ENCODE assay signal across 14 cellular contexts in the genomic region with DNA sequence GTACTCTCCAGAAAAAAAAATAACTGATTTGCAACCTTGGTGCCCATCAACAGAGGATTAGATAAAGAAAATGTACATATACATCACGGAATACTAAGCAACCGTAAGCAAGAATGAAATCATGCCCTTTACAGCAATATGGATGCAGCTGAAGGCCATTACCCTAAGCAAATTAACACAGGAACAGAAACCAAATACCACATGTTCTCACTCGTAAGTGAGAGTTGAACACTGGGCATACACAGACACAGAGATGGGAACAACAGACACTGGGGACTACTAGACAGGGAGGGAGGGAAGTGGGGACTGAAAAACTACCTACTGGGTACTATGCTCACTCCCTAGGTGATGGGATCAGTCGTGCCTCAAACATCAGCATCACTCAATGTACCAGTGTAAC. TPM values are rescaled to one million over a fixed set of nuclear protein-coding genes. Genes with fewer than 3 reads are reported as not detected.
DNase-seq lines count a peak whose midpoint lies in the region; ATAC-seq and TF ChIP-seq lines count a peak whose summit lies in the region.
"Had no signal": no experiment of that assay in that cellular context is flagged by ENCODE, and none has a peak within 500 bp of the region (broad histone marks: within the 10 kb centered on the region; RNA-seq: fewer than 3 reads in every experiment).

No MANE protein-coding gene starts in this region.

- no peaks in the 10 kb centered on the region for H3K36me3 ChIP-seq in IMR-90 (ENCODE audit: control insufficient read depth, insufficient read depth, low read length)
- H3K36me3 ChIP-seq in esophagus muscularis mucosa: no peaks in the 10 kb centered on the region
- H3K36me3 ChIP-seq in thoracic aorta: no peaks in the 10 kb centered on the region

- no peaks in the 10 kb centered on the region for H3K27me3 Mint-ChIP-seq in activated CD4-positive, alpha-beta T cell treated with anti-CD3 and anti-CD28 coated beads, Interleukin-2, amount 10 ng/mL, durations not matched to agents 24 days and 14 days
- H3K27me3 Mint-ChIP-seq: CD4-positive, CD25-positive, alpha-beta regulatory T cell had no signal

- dilution Hi-C loops in IMR-90 (cut with HindIII; ENCODE audit: low sequenced_read_pairs, unreplicated experiment): no loop called here

- H3K4me1 Mint-ChIP-seq in activated CD4-positive, alpha-beta T cell treated with anti-CD3 and anti-CD28 coated beads, Interleukin-2, amount 10 ng/mL, durations not matched to agents 24 days and 14 days: no peaks in the 10 kb centered on the region
- H3K4me1 Mint-ChIP-seq: CD4-positive, CD25-positive, alpha-beta regulatory T cell had no signal

- peaks cover 2% of the 10 kb centered on the region; the same call in 1 of the 2 replicates for H3K9me3 ChIP-seq in IMR-90 (ENCODE audit: control insufficient read depth, insufficient read depth, low read length)
- no peaks in the 10 kb centered on the region for H3K9me3 ChIP-seq in esophagus muscularis mucosa
- no peaks in the 10 kb centered on the region for H3K9me3 ChIP-seq in thoracic aorta

- no peak for TF ChIP-seq POLR2A in IMR-90 (IDR thresholded peaks at IDR 0.05; ENCODE audit: low read depth, low read length)
- no peak for TF ChIP-seq POLR2A in esophagus muscularis mucosa (IDR thresholded peaks at IDR 0.05; ENCODE audit: low read depth)

- H3K27ac ChIP-seq in IMR-90 (ENCODE audit: insufficient read depth, low read length) (no peak overlapping the region), esophagus muscularis mucosa (replicated peaks in 1 of 4) (peak overlapping the region; percentile 30 to 60 (median 52)), thoracic aorta (peak overlapping the region; percentile 1 to 16)
- H3K27ac ChIP-seq: 22Rv1; BLaER1 treated with 17β-estradiol and CSF1 and Interleukin-3, amounts not matched to agents 10 nM and 100 nM; GM23248 had no signal

- no CpG with 5 or more reads among the region's 4 CpGs for WGBS in IMR-90 (ENCODE audit: extremely low coverage in 2 of 2, insufficient read length in 1 of 2), 2 experiments
- WGBS in esophagus muscularis mucosa: 61% methylated on average over 4 of the region's 4 CpGs

- H3K4me3 ChIP-seq in IMR-90 (ENCODE audit: insufficient read depth, low read depth, low read length) (no peak overlapping the region), esophagus muscularis mucosa (no peak overlapping the region), thoracic aorta (no peak overlapping the region)
- H3K4me3 ChIP-seq: BLaER1 treated with 17β-estradiol and CSF1 and Interleukin-3, amounts not matched to agents 10 nM and 100 nM; GM23248 had no signal

- TF ChIP-seq EP300 in esophagus muscularis mucosa (IDR thresholded peaks at IDR 0.05): no peak

- no peak overlapping the region for H2BK5ac ChIP-seq in IMR-90 (ENCODE audit: low read depth, low read length, poor library complexity, severe bottlenecking)

- no peak for ATAC-seq in IMR-90 (ENCODE audit: low read depth)
- ATAC-seq in thoracic aorta (ENCODE audit: insufficient number of reproducible peaks, low FRiP score, low read depth): no peak

- in situ Hi-C loops in IMR-90 (cut with MboI; ENCODE audit: low sequenced_read_pairs): no loop called here

- H2BK20ac ChIP-seq in IMR-90 (ENCODE audit: low read depth, low read length): peak overlapping the region; percentile 14; the same call in 1 of the 2 replicates

- intact Hi-C loops in activated CD4-positive, alpha-beta T cell treated with anti-CD3 and anti-CD28 coated beads, Interleukin-2, amount 10 ng/mL, durations not matched to agents 24 days and 14 days (cut with micrococcal nuclease): no loop called here
- intact Hi-C loops in IMR-90 (cut with micrococcal nuclease) (no loop called here), esophagus muscularis mucosa (cut with DNase I) (no loop called here)

- H2BK120ac ChIP-seq in IMR-90 (ENCODE audit: low read depth, low read length): no peak overlapping the region; the same call in 1 of the 2 replicates

- H4K20me1 ChIP-seq in IMR-90 (ENCODE audit: insufficient read depth, low read length): no peaks in the 10 kb centered on the region
- H4K20me1 ChIP-seq: BLaER1 treated with 17β-estradiol and CSF1 and Interleukin-3, amounts not matched to agents 10 nM and 100 nM had no signal

- H3K9me3 Mint-ChIP-seq in activated CD4-positive, alpha-beta T cell treated with anti-CD3 and anti-CD28 coated beads, Interleukin-2, amount 10 ng/mL, durations not matched to agents 24 days and 14 days: no peaks in the 10 kb centered on the region

- H4K8ac ChIP-seq in IMR-90 (ENCODE audit: low read depth in 2 of 2, low read length in 2 of 2): no peak overlapping the region

- no peak overlapping the region for H2AK9ac ChIP-seq in IMR-90 (replicated peaks; ENCODE audit: low read depth, low read length, poor library complexity)

- POLR2A ChIA-PET in IMR-90 (lab: Charles Lee; ENCODE audit: unreplicated experiment): no interaction called here

- no peak overlapping the region for H3K56ac ChIP-seq in IMR-90 (ENCODE audit: extremely low read depth, insufficient read depth, low read length)

- no peak overlapping the region; the same call in 2 of the 3 replicates for H2BK15ac ChIP-seq in IMR-90 (ENCODE audit: low read depth, low read length)

- H3K4me3 Mint-ChIP-seq in activated CD4-positive, alpha-beta T cell treated with anti-CD3 and anti-CD28 coated beads, Interleukin-2, amount 10 ng/mL, durations not matched to agents 24 days and 14 days: no peak overlapping the region
- H3K4me3 Mint-ChIP-seq: CD4-positive, CD25-positive, alpha-beta regulatory T cell had no signal

- no peak for TF ChIP-seq RAD21 in IMR-90 (IDR thresholded peaks at IDR 0.05; ENCODE audit: low read length)

- H4K5ac ChIP-seq in IMR-90 (ENCODE audit: low read depth, low read length): no peak overlapping the region

- DNase-seq in activated CD4-positive, alpha-beta T cell treated with anti-CD3 and anti-CD28 coated beads, Interleukin-2, amount 10 ng/mL, durations not matched to agents 24 days and 14 days: peak; percentile 34
- DNase-seq in activated CD4-positive, alpha-beta T cell treated with anti-CD3 and anti-CD28 coated beads, Interleukin-2, amount 50 U/mL, for 48 hours: no peak
- DNase-seq in IMR-90: no peak
- DNase-seq in esophagus muscularis mucosa (ENCODE audit: extremely low spot score): no peak
- no peak for DNase-seq in thoracic aorta (ENCODE audit: low spot score)
- DNase-seq in NCI-H82 (lab: John Stamatoyannopoulos, UW): no peak
- DNase-seq in NCI-H1417 (lab: John Stamatoyannopoulos, UW): no peak
- no peak for DNase-seq in activated CD8-positive, alpha-beta memory T cell treated with anti-CD3 and anti-CD28 coated beads, Interleukin-2, amount 50 U/mL, for 48 hours
- DNase-seq: CD4-positive, CD25-positive, alpha-beta regulatory T cell; DMS79; GM23248; H7 had no signal

- H3K36me3 Mint-ChIP-seq in activated CD4-positive, alpha-beta T cell treated with anti-CD3 and anti-CD28 coated beads, Interleukin-2, amount 10 ng/mL, durations not matched to agents 24 days and 14 days (ENCODE audit: low read depth): no peaks in the 10 kb centered on the region
- H3K36me3 Mint-ChIP-seq: CD4-positive, CD25-positive, alpha-beta regulatory T cell had no signal

- no TSS peak for BruUV-seq in IMR-90 (replicated peaks; lab: Mats Ljungman, UMichigan)

- H2AK5ac ChIP-seq in IMR-90 (ENCODE audit: low read depth, low read length): no peak overlapping the region

- H3K27me3 ChIP-seq in IMR-90 (ENCODE audit: control insufficient read depth, insufficient read depth, low read length) (no peaks in the 10 kb centered on the region), esophagus muscularis mucosa (no peaks in the 10 kb centered on the region), thoracic aorta (replicated peaks; ENCODE audit: insufficient read depth) (no peaks in the 10 kb centered on the region)
- H3K27me3 ChIP-seq: BLaER1 treated with 17β-estradiol and CSF1 and Interleukin-3, amounts not matched to agents 10 nM and 100 nM had no signal

- H3K14ac ChIP-seq in IMR-90 (replicated peaks; ENCODE audit: low read depth, low read length): peak overlapping the region; percentile 82; the same call in 1 of the 2 replicates

- peaks cover 4% of the 10 kb centered on the region for H3K9me1 ChIP-seq in IMR-90 (ENCODE audit: insufficient read depth, low read length)

- H3K27ac Mint-ChIP-seq in activated CD4-positive, alpha-beta T cell treated with anti-CD3 and anti-CD28 coated beads, Interleukin-2, amount 10 ng/mL, durations not matched to agents 24 days and 14 days: no peak overlapping the region
- H3K27ac Mint-ChIP-seq: CD4-positive, CD25-positive, alpha-beta regulatory T cell had no signal

- no peak overlapping the region for H2AFZ ChIP-seq in IMR-90 (replicated peaks; ENCODE audit: low read length, poor library complexity)
- H2AFZ ChIP-seq: GM23248 had no signal

- CTCF ChIA-PET in IMR-90 (lab: Yijun Ruan, JAX): no interaction called here

- H3K23ac ChIP-seq in IMR-90 (ENCODE audit: low read depth, low read length): no peak overlapping the region; the same call in 1 of the 2 replicates

- no peak overlapping the region for H4K91ac ChIP-seq in IMR-90 (ENCODE audit: insufficient read depth, low read depth, low read length)

- H3K4ac ChIP-seq in IMR-90 (ENCODE audit: low read depth, low read length): no peak overlapping the region

- no peak overlapping the region for H3K9ac ChIP-seq in IMR-90 (ENCODE audit: low read depth, low read length)
- H3K9ac ChIP-seq: BLaER1 treated with 17β-estradiol and CSF1 and Interleukin-3, amounts not matched to agents 10 nM and 100 nM; GM23248 had no signal

- no peak overlapping the region for H3K4me2 ChIP-seq in IMR-90 (ENCODE audit: low read depth, low read length)
- H3K4me2 ChIP-seq: BLaER1 treated with 17β-estradiol and CSF1 and Interleukin-3, amounts not matched to agents 10 nM and 100 nM had no signal

- H3K18ac ChIP-seq in IMR-90 (ENCODE audit: low read depth, low read length): no peak overlapping the region; the same call in 1 of the 2 replicates

- TF ChIP-seq CTCF in IMR-90 (conservative IDR thresholded peaks at IDR 0.05; ENCODE audit: low read depth, low read length): no peak
- no peak for TF ChIP-seq CTCF in esophagus muscularis mucosa (IDR thresholded peaks at IDR 0.05)
- no peak for TF ChIP-seq CTCF in thoracic aorta (IDR thresholded peaks at IDR 0.05)

- H3K79me1 ChIP-seq in IMR-90 (ENCODE audit: low read depth in 1 of 2, low read length in 2 of 2): no peaks in the 10 kb centered on the region

- H3K4me1 ChIP-seq in IMR-90 (ENCODE audit: control insufficient read depth, insufficient read depth, low read length) (peaks cover 1% of the 10 kb centered on the region; the same call in 1 of the 2 replicates), esophagus muscularis mucosa (peaks cover 0 to 15% (median 12%) of the 10 kb centered on the region in 4 donors), thoracic aorta (ENCODE audit: control insufficient read depth in 1 of 2, low read depth in 2 of 2) (peaks cover 0 to 21% of the 10 kb centered on the region in 2 donors)

RNA-seq across cellular contexts. Expression of gene CAP2, which starts 32.8 kb away (rescaled TPM):
- total RNA-seq in activated CD4-positive, alpha-beta T cell treated with anti-CD3 and anti-CD28 coated beads, Interleukin-2, amount 10 ng/mL, durations not matched to agents 24 days and 14 days: not detected in 2 replicates
- total RNA-seq in IMR-90 (2012; rRNA removed): 14.5 and 16.1 TPM in 2 replicates
- polyA plus RNA-seq in IMR-90 (2012; rRNA removed): 27.5 and 31.3 TPM in 2 replicates
- polyA plus RNA-seq in IMR-90 (2012; cell fraction: cytosol; rRNA removed): 13.4 TPM in 2 replicates
- 8.4 and 28.5 TPM in 2 replicates for polyA plus RNA-seq in IMR-90 (2012; cell fraction: nucleus; rRNA removed; ENCODE audit: low replicate concordance)
- total RNA-seq in esophagus muscularis mucosa: 10 to 100 TPM; 38.3 to 55.6 (median 55.1) TPM
- total RNA-seq in thoracic aorta: 10 to 100 TPM; 20.6 to 20.8 TPM
- total RNA-seq: CD4-positive, CD25-positive, alpha-beta regulatory T cell had no signal
- polyA plus RNA-seq: CD4-positive, CD25-positive, alpha-beta regulatory T cell had no signal

Comparison
In these comparisons a context has a peak if more than half of its experiments do, and no peak if none do; other contexts are left out.
1. RNA of gene CAP2, which starts 32.8 kb away (total RNA-seq): 38.3 to 55.6 TPM in esophagus muscularis mucosa, 20.6 to 20.8 TPM in thoracic aorta and 14.5 to 16.1 TPM in IMR-90; not detected in activated CD4-positive, alpha-beta T cell treated with anti-CD3 and anti-CD28 coated beads, Interleukin-2, amount 10 ng/mL, durations not matched to agents 24 days and 14 days; every median in the first group is over 10 times any median in the second.